ENCODE assay signal across 1 cellular context in the genomic region with DNA sequence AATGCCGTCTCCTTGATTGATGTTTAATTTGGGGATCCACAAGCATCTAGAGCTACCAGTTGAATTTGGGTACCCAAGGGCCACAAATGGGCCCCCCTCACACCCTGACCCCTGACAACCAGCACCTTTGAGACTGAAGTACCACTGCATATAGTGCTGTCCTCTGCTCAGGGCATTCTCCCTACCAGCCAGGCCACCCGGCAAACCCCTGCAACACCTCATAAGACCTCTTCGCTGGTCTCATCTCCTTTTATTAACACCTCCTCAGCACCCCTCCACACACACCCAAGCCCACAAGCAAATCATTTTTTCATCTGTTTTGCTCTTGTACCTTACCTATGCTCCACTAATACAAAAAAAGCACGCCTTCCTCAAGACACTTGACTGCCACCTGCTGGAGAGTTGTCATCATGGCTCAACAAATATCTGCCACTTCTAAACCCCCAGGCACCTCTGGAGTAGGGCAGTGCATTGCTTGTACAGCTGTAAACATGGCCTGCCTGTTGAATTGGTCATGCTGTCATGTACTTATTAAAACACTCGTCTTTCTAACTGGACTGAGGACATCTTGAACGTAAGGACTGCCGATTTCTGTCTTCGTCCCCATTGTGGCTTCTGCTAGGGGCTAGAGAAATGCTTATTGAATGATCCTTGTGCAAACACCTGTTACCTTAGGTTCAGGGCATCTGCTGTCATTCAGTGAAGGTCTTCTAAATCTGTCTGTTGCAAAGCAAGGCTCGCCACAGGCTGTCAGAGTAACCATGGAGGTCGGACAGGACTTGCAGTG.
TF ChIP-seq lines count a peak whose summit lies in the region.

No MANE protein-coding gene starts in this region.

TF ChIP-seq in GM23338, 12 proteins besides CTCF, POLR2A, EP300 and RAD21 (continued from another document):
- TF ChIP-seq ZNF462 (CRISPR knock-in tag; IDR thresholded peaks at IDR 0.05) (no peak), EZH2phosphoT487 (IDR thresholded peaks at IDR 0.05; ENCODE audit: unreplicated experiment) (no peak), ZNF331 (CRISPR knock-in tag; IDR thresholded peaks at IDR 0.05; ENCODE audit: low read depth) (no peak)
